ENCODE assay signal across 17 cellular contexts in genomic region chr17:67218385-67218950, GRCh38. TPM values are rescaled to one million over a fixed set of nuclear protein-coding genes. Genes with fewer than 3 reads are reported as not detected.
A peak's percentile ranks its signal among the peaks of the same experiment; 100 is the strongest.
DNase-seq lines count a peak whose midpoint lies in the region; ATAC-seq, FAIRE-seq and TF ChIP-seq lines count a peak whose summit lies in the region.
"Had no signal": no experiment of that assay in that cellular context is flagged by ENCODE, and none has a peak within 500 bp of the region (broad histone marks: within the 10 kb centered on the region; RNA-seq: fewer than 3 reads in every experiment).

No MANE protein-coding gene starts in this region.

- intact Hi-C loops in IMR-90 (cut with micrococcal nuclease) (no loop called here), Caco-2 (cut with micrococcal nuclease; ENCODE audit: unreplicated experiment) (no loop called here)

- no peaks in the 10 kb centered on the region for H3K27me3 Mint-ChIP-seq in Caco-2 (ENCODE audit: insufficient read depth, unreplicated experiment)
- H3K27me3 Mint-ChIP-seq: activated CD4-positive, alpha-beta memory T cell treated with anti-CD3 and anti-CD28 coated beads for 36 hours; CD4-positive, CD25-positive, alpha-beta regulatory T cell had no signal

- peaks cover 24% of the 10 kb centered on the region for H3K9me1 ChIP-seq in IMR-90 (ENCODE audit: insufficient read depth, low read length)

- no peak overlapping the region for H3K14ac ChIP-seq in IMR-90 (replicated peaks; ENCODE audit: low read depth, low read length)

- H3K56ac ChIP-seq in IMR-90 (ENCODE audit: extremely low read depth, insufficient read depth, low read length): no peak overlapping the region

- H3K4me1 Mint-ChIP-seq in Caco-2 (ENCODE audit: low read depth, unreplicated experiment): peaks cover 6% of the 10 kb centered on the region

- FAIRE-seq in bronchial epithelial cell (lab: Jason Lieb, UNC): no peak
- FAIRE-seq: GM12892 had no signal

- H3K27me3 ChIP-seq in IMR-90 (ENCODE audit: control insufficient read depth, insufficient read depth, low read length): no peaks in the 10 kb centered on the region
- H3K27me3 ChIP-seq in bronchial epithelial cell (ENCODE audit: control insufficient read depth, insufficient read depth, low read length): no peaks in the 10 kb centered on the region
- H3K27me3 ChIP-seq in Caco-2 (replicated peaks; ENCODE audit: control insufficient read depth, insufficient read depth, low read length): no peaks in the 10 kb centered on the region
- H3K27me3 ChIP-seq: vagina had no signal

- no peak overlapping the region for H2BK120ac ChIP-seq in IMR-90 (ENCODE audit: low read depth, low read length)

- TF ChIP-seq CTCF in IMR-90 (conservative IDR thresholded peaks at IDR 0.05; ENCODE audit: low read depth, low read length): no peak
- TF ChIP-seq CTCF in bronchial epithelial cell (IDR thresholded peaks at IDR 0.05; ENCODE audit: insufficient read depth, low read length, severe bottlenecking): no peak
- no peak for TF ChIP-seq CTCF in Caco-2 (IDR thresholded peaks at IDR 0.05; ENCODE audit: insufficient read depth in 1 of 2, low read depth in 1 of 2, low read length in 1 of 2, severe bottlenecking in 1 of 2, unreplicated experiment in 1 of 2)

- in situ Hi-C loops in IMR-90 (cut with MboI; ENCODE audit: low sequenced_read_pairs): no loop called here

- WGBS in IMR-90 (ENCODE audit: extremely low coverage in 2 of 2, insufficient read length in 1 of 2), 2 experiments: no CpG with 5 or more reads among the region's 4 CpGs

- H4K5ac ChIP-seq in IMR-90 (ENCODE audit: low read depth, low read length): 0 out of 2 replicates have a peak overlapping the region, but pooled peaks have one; percentile 23

- TF ChIP-seq POLR2A in IMR-90 (IDR thresholded peaks at IDR 0.05; ENCODE audit: low read depth, low read length): no peak

- H3K27ac ChIP-seq in IMR-90 (ENCODE audit: insufficient read depth, low read length): no peak overlapping the region
- H3K27ac ChIP-seq: KMS-11, vagina had no signal

- dilution Hi-C loops in IMR-90 (cut with HindIII; ENCODE audit: low sequenced_read_pairs, unreplicated experiment): no loop called here

- no peak overlapping the region for H3K9ac ChIP-seq in IMR-90 (ENCODE audit: low read depth, low read length)
- H3K9ac ChIP-seq: KMS-11 had no signal

- H2AK5ac ChIP-seq in IMR-90 (ENCODE audit: low read depth, low read length): no peak overlapping the region

- H3K79me1 ChIP-seq in IMR-90 (ENCODE audit: low read depth in 1 of 2, low read length in 2 of 2): peaks cover 52 to 73% of the 10 kb centered on the region in 2 experiments

- H3K4me3 Mint-ChIP-seq in Caco-2 (ENCODE audit: unreplicated experiment): no peak overlapping the region
- H3K4me3 Mint-ChIP-seq: activated CD4-positive, alpha-beta memory T cell treated with anti-CD3 and anti-CD28 coated beads for 36 hours; CD4-positive, CD25-positive, alpha-beta regulatory T cell had no signal

- peak; percentile 78 for DNase-seq in IMR-90
- DNase-seq in bronchial epithelial cell (ENCODE audit: low read depth): peak; percentile 63
- DNase-seq in inferior parietal cortex (ENCODE audit: extremely low spot score): peak; percentile 15
- peak; percentile 45 for DNase-seq in superior temporal gyrus (ENCODE audit: extremely low spot score)
- no peak for DNase-seq in dedifferentiated amniotic fluid mesenchymal stem cell (ENCODE audit: extremely low spot score)
- DNase-seq in SIG-M5 (lab: John Stamatoyannopoulos, UW): no peak
- DNase-seq in Caco-2: no peak
- DNase-seq: activated CD4-positive, alpha-beta memory T cell treated with anti-CD3 and anti-CD28 coated beads for 36 hours; CD4-positive, CD25-positive, alpha-beta regulatory T cell; immature natural killer cell; mucosa of descending colon; NCI-H1436; NCI-H446; stimulated activated naive CD4-positive, alpha-beta T cell treated with Interleukin-2 at 50 U/mL for 16 hours had no signal

- H3K36me3 ChIP-seq in IMR-90 (ENCODE audit: control insufficient read depth, insufficient read depth, low read length) (peaks cover 14% of the 10 kb centered on the region), bronchial epithelial cell (ENCODE audit: control insufficient read depth, insufficient read depth, low read length) (peaks cover 6% of the 10 kb centered on the region), Caco-2 (ENCODE audit: control insufficient read depth, insufficient read depth, low read length) (peaks cover 2% of the 10 kb centered on the region; the same call in 1 of the 2 replicates)

- H2AK9ac ChIP-seq in IMR-90 (replicated peaks; ENCODE audit: low read depth, low read length, poor library complexity): peak overlapping the region; percentile 31

- H3K4me3 ChIP-seq in IMR-90 (ENCODE audit: insufficient read depth, low read depth, low read length) (no peak overlapping the region), bronchial epithelial cell (ENCODE audit: low read depth, low read length) (no peak overlapping the region), Caco-2 (ENCODE audit: low read depth, low read length) (no peak overlapping the region)
- H3K4me3 ChIP-seq: mucosa of descending colon, vagina had no signal

- no peaks in the 10 kb centered on the region for H3K9me3 Mint-ChIP-seq in Caco-2 (ENCODE audit: unreplicated experiment)
- H3K9me3 Mint-ChIP-seq: activated CD4-positive, alpha-beta memory T cell treated with anti-CD3 and anti-CD28 coated beads for 36 hours; CD4-positive, CD25-positive, alpha-beta regulatory T cell; immature natural killer cell had no signal

- no peak overlapping the region for H2AFZ ChIP-seq in IMR-90 (replicated peaks; ENCODE audit: low read length, poor library complexity)

- H4K91ac ChIP-seq in IMR-90 (ENCODE audit: insufficient read depth, low read depth, low read length): no peak overlapping the region

- H3K4ac ChIP-seq in IMR-90 (ENCODE audit: low read depth, low read length): no peak overlapping the region

- H3K27ac Mint-ChIP-seq in Caco-2 (ENCODE audit: unreplicated experiment): no peak overlapping the region
- H3K27ac Mint-ChIP-seq: activated CD4-positive, alpha-beta memory T cell treated with anti-CD3 and anti-CD28 coated beads for 36 hours had no signal

- peaks cover 31% of the 10 kb centered on the region; the same call in 1 of the 2 replicates for H4K20me1 ChIP-seq in IMR-90 (ENCODE audit: insufficient read depth, low read length)

- no peak overlapping the region; the same call in 1 of the 2 replicates for H3K18ac ChIP-seq in IMR-90 (ENCODE audit: low read depth, low read length)

- no peak overlapping the region for H3K23ac ChIP-seq in IMR-90 (ENCODE audit: low read depth, low read length)

- POLR2A ChIA-PET in IMR-90 (lab: Charles Lee; ENCODE audit: unreplicated experiment) (no interaction called here), Caco-2 (lab: Charles Lee) (no interaction called here)

- no peak for TF ChIP-seq RAD21 in IMR-90 (IDR thresholded peaks at IDR 0.05; ENCODE audit: low read length)

- peaks cover 14% of the 10 kb centered on the region for H3K36me3 Mint-ChIP-seq in Caco-2 (ENCODE audit: insufficient read depth, unreplicated experiment)

- ATAC-seq in IMR-90 (ENCODE audit: low read depth): peak; percentile 55
- ATAC-seq: mucosa of descending colon had no signal

- no peak overlapping the region for H2BK20ac ChIP-seq in IMR-90 (ENCODE audit: low read depth, low read length)

- H4K8ac ChIP-seq in IMR-90 (ENCODE audit: low read depth in 2 of 2, low read length in 2 of 2): no peak overlapping the region

- H2BK15ac ChIP-seq in IMR-90 (ENCODE audit: low read depth, low read length): no peak overlapping the region

- H2BK5ac ChIP-seq in IMR-90 (ENCODE audit: low read depth, low read length, poor library complexity, severe bottlenecking): no peak overlapping the region

- CTCF ChIA-PET in IMR-90 (lab: Yijun Ruan, JAX) (no interaction called here), Caco-2 (lab: Charles Lee) (no interaction called here)

- no peak overlapping the region for H3K4me2 ChIP-seq in IMR-90 (ENCODE audit: low read depth, low read length)
- H3K4me2 ChIP-seq: KMS-11 had no signal

- H3K4me1 ChIP-seq in IMR-90 (ENCODE audit: control insufficient read depth, insufficient read depth, low read length) (peaks cover 12% of the 10 kb centered on the region), Caco-2 (peaks cover 6% of the 10 kb centered on the region; the same call in 1 of the 2 replicates)

- no TSS peak for BruUV-seq in IMR-90 (replicated peaks; lab: Mats Ljungman, UMichigan)
- no TSS peak for BruUV-seq in Caco-2 (replicated peaks; lab: Mats Ljungman, UMichigan)

- H3K9me3 ChIP-seq in IMR-90 (ENCODE audit: control insufficient read depth, insufficient read depth, low read length) (no peaks in the 10 kb centered on the region), Caco-2 (no peaks in the 10 kb centered on the region)
- H3K9me3 ChIP-seq: mucosa of descending colon, vagina had no signal

TF ChIP-seq in IMR-90, 13 proteins besides CTCF, POLR2A, EP300 and RAD21:
- peak; percentile 75 for TF ChIP-seq USF2 (IDR thresholded peaks at IDR 0.05; ENCODE audit: low read depth, low read length)
- no peak for TF ChIP-seq CEBPB (IDR thresholded peaks at IDR 0.05; ENCODE audit: low read depth, low read length)
- no peak for TF ChIP-seq ELK1 (IDR thresholded peaks at IDR 0.05; ENCODE audit: borderline replicate concordance, low read depth, low read length)

RNA-seq across cellular contexts. Expression of gene HELZ, which starts 26.5 kb away (rescaled TPM):
- total RNA-seq in IMR-90 (2012; rRNA removed): 60.6 and 65.0 TPM in 2 replicates
- polyA plus RNA-seq in IMR-90 (2012; rRNA removed): 6.9 and 8.0 TPM in 2 replicates
- polyA plus RNA-seq in IMR-90 (2012; cell fraction: cytosol; rRNA removed): 1.6 and 1.7 TPM in 2 replicates
- polyA plus RNA-seq in IMR-90 (2012; cell fraction: nucleus; rRNA removed; ENCODE audit: low replicate concordance): 2.8 and 15.1 TPM in 2 replicates
- 35.7 and 51.1 TPM in 2 replicates for total RNA-seq in bronchial epithelial cell
- total RNA-seq in Caco-2 (2022): 63.8 and 70.0 TPM in 2 replicates

Comparison
In these comparisons a context has a peak if more than half of its experiments do, and no peak if none do; other contexts are left out.
1. DNase-seq: peak in IMR-90 (single experiment), bronchial epithelial cell (single experiment), inferior parietal cortex (single experiment) and superior temporal gyrus (single experiment); none in dedifferentiated amniotic fluid mesenchymal stem cell (single experiment), SIG-M5 (single experiment) and Caco-2 (0 of 2).